Comparison of ENCODE assay signal across 24 cellular contexts in genomic region chr14:79331820-79332219, GRCh38.
"Had no signal": no experiment of that assay in that cellular context is flagged by ENCODE, and none has a peak within 500 bp of the region (broad histone marks: within the 10 kb centered on the region; RNA-seq: fewer than 3 reads in every experiment).

No MANE protein-coding gene starts in this region.

- H3K27me3 Mint-ChIP-seq: activated naive CD8-positive, alpha-beta T cell treated with anti-CD3 and anti-CD28 coated beads, Interleukin-2, amount 10 ng/mL, durations not matched to agents 7 days and 5 days; natural killer cell treated with Interleukin-12 subunit alpha and Interleukin-12 subunit beta and Interleukin-15 and Interleukin-18, amount 100 ng/mL, for 72 hours; stimulated activated memory B cell treated with anti-CD40 and anti-IgM and Interleukin-4, amounts not matched to agents 10 μg/mL and 1 μg/mL and 100 μg/mL, for 72 hours; type B pancreatic cell had no signal

- H3K4me3 ChIP-seq: gastrocnemius medialis, heart left ventricle, right lobe of liver, stomach, testis had no signal

- H3K27me3 ChIP-seq: gastrocnemius medialis, right lobe of liver, stomach, testis had no signal

- H3K9ac ChIP-seq: parathyroid adenoma had no signal

- H3K36me3 ChIP-seq: gastrocnemius medialis, heart left ventricle, right lobe of liver, stomach had no signal

- H3K27ac Mint-ChIP-seq: activated naive CD8-positive, alpha-beta T cell treated with anti-CD3 and anti-CD28 coated beads, Interleukin-2, amount 10 ng/mL, durations not matched to agents 7 days and 5 days; activated T-helper 2 cell treated with anti-CD3 and anti-CD28 coated beads, Interferon-gamma antibody, Interleukin-2, Interleukin-4, amounts not matched to agents 10 μg/mL and 5 μg/mL and 100 μg/mL, durations not matched to agents 14 hours and 24 hours and 36 hours; natural killer cell treated with Interleukin-12 subunit alpha and Interleukin-12 subunit beta and Interleukin-15 and Interleukin-18, amount 100 ng/mL, for 72 hours; stimulated activated memory B cell treated with anti-CD40 and anti-IgM and Interleukin-4, amounts not matched to agents 10 μg/mL and 1 μg/mL and 100 μg/mL, for 72 hours; T-helper 1 cell treated with Interleukin-12 subunit alpha and Interleukin-12 subunit beta and Interleukin-4 antibody, amounts not matched to agents 30 μg/mL and 1 μg/mL, for 36 hours; type B pancreatic cell; WTC11 had no signal

- FAIRE-seq: islet of Langerhans, small intestine had no signal

- H2AFZ ChIP-seq: parathyroid adenoma had no signal

- H3K36me3 Mint-ChIP-seq: activated naive CD8-positive, alpha-beta T cell treated with anti-CD3 and anti-CD28 coated beads, Interleukin-2, amount 10 ng/mL, durations not matched to agents 7 days and 5 days; natural killer cell treated with Interleukin-12 subunit alpha and Interleukin-12 subunit beta and Interleukin-15 and Interleukin-18, amount 100 ng/mL, for 72 hours; stimulated activated memory B cell treated with anti-CD40 and anti-IgM and Interleukin-4, amounts not matched to agents 10 μg/mL and 1 μg/mL and 100 μg/mL, for 72 hours had no signal

- H3K9me3 ChIP-seq: gastrocnemius medialis, heart left ventricle, right lobe of liver, stomach, testis had no signal

- H3K4me1 Mint-ChIP-seq: activated naive CD8-positive, alpha-beta T cell treated with anti-CD3 and anti-CD28 coated beads, Interleukin-2, amount 10 ng/mL, durations not matched to agents 7 days and 5 days; stimulated activated memory B cell treated with anti-CD40 and anti-IgM and Interleukin-4, amounts not matched to agents 10 μg/mL and 1 μg/mL and 100 μg/mL, for 72 hours had no signal

- H3K4me3 Mint-ChIP-seq: activated naive CD8-positive, alpha-beta T cell treated with anti-CD3 and anti-CD28 coated beads, Interleukin-2, amount 10 ng/mL, durations not matched to agents 7 days and 5 days; activated T-cell treated with anti-CD3 and anti-CD28 coated beads, Interleukin-2, amount 50 U/mL, for 4 hours; natural killer cell treated with Interleukin-12 subunit alpha and Interleukin-12 subunit beta and Interleukin-15 and Interleukin-18, amount 100 ng/mL, for 72 hours; stimulated activated memory B cell treated with anti-CD40 and anti-IgM and Interleukin-4, amounts not matched to agents 10 μg/mL and 1 μg/mL and 100 μg/mL, for 72 hours; T-helper 1 cell treated with Interleukin-12 subunit alpha and Interleukin-12 subunit beta and Interleukin-4 antibody, amounts not matched to agents 30 μg/mL and 1 μg/mL, for 36 hours had no signal

- H3K9me3 Mint-ChIP-seq: activated naive CD8-positive, alpha-beta T cell treated with anti-CD3 and anti-CD28 coated beads, Interleukin-2, amount 10 ng/mL, durations not matched to agents 7 days and 5 days; T-helper 1 cell treated with Interleukin-12 subunit alpha and Interleukin-12 subunit beta and Interleukin-4 antibody, amounts not matched to agents 30 μg/mL and 1 μg/mL, for 36 hours had no signal

- ATAC-seq: activated T-cell treated with anti-CD3 and anti-CD28 coated beads, Interleukin-2, amount 50 U/mL, for 4 hours; gastrocnemius medialis; heart left ventricle; left cardiac atrium; natural killer cell treated with Interleukin-12 subunit alpha and Interleukin-12 subunit beta and Interleukin-15 and Interleukin-18, amount 100 ng/mL, for 72 hours; right lobe of liver; stimulated activated memory B cell treated with anti-CD40 and anti-IgM and Interleukin-4, amounts not matched to agents 10 μg/mL and 1 μg/mL and 100 μg/mL, for 72 hours had no signal

- H3K4me1 ChIP-seq: gastrocnemius medialis, heart left ventricle, right lobe of liver, stomach had no signal

- DNase-seq: activated CD4-positive, alpha-beta T cell treated with anti-CD3 and anti-CD28 coated beads, Interleukin-2, amount 50 U/mL, for 48 hours; activated CD8-positive, alpha-beta memory T cell treated with anti-CD3 and anti-CD28 coated beads, Interleukin-2, amount 50 U/mL, for 48 hours; activated naive CD4-positive, alpha-beta T cell; activated naive CD8-positive, alpha-beta T cell treated with anti-CD3 and anti-CD28 coated beads, Interleukin-2, amount 10 ng/mL, durations not matched to agents 7 days and 5 days; activated T-cell treated with anti-CD3 and anti-CD28 coated beads, Interleukin-2, amount 50 U/mL, for 4 hours; amniotic stem cell; effector CD4-positive, alpha-beta T cell; gastrocnemius medialis; heart left ventricle; left cardiac atrium; right lobe of liver; small intestine; stimulated activated CD4-positive, alpha-beta T cell treated with anti-CD3 and anti-CD28 coated beads, Interleukin-15, amount 100 ng/mL, for 24 hours; stomach; T1000; testis had no signal

- H3K27ac ChIP-seq: gastrocnemius medialis, heart left ventricle, parathyroid adenoma, right lobe of liver, stomach, testis had no signal
